In genomic region chr5:10581867-10582511, GRCh38 we compare ENCODE assay signal across 12 cellular contexts. TPM values are rescaled to one million over a fixed set of nuclear protein-coding genes. Genes with fewer than 3 reads are reported as not detected.
DNase-seq lines count a peak whose midpoint lies in the region; ATAC-seq and TF ChIP-seq lines count a peak whose summit lies in the region.
"Had no signal": no experiment of that assay in that cellular context is flagged by ENCODE, and none has a peak within 500 bp of the region (broad histone marks: within the 10 kb centered on the region; RNA-seq: fewer than 3 reads in every experiment).

No MANE protein-coding gene starts in this region.

- H2AFZ ChIP-seq in smooth muscle cell (ENCODE audit: low read depth): no peak overlapping the region

- H3K27me3 ChIP-seq in BLaER1 (no peaks in the 10 kb centered on the region), brain microvascular endothelial cell (replicated peaks) (no peaks in the 10 kb centered on the region), smooth muscle cell (ENCODE audit: low read depth) (no peaks in the 10 kb centered on the region), sigmoid colon (peaks cover 0 to 13% (median 0%) of the 10 kb centered on the region in 3 donors)
- H3K27me3 ChIP-seq: colonic mucosa had no signal

- H3F3A ChIP-seq in smooth muscle cell (ENCODE audit: low read depth): no peaks in the 10 kb centered on the region

- peaks cover 100% of the 10 kb centered on the region for H4K20me1 ChIP-seq in BLaER1
- H4K20me1 ChIP-seq in smooth muscle cell (ENCODE audit: low read depth): no peaks in the 10 kb centered on the region

- TF ChIP-seq CTCF in brain microvascular endothelial cell (IDR thresholded peaks at IDR 0.05; ENCODE audit: low read depth, low read length, missing control alignments) (no peak), smooth muscle cell (IDR thresholded peaks at IDR 0.05; ENCODE audit: borderline replicate concordance, insufficient read depth, poor library complexity, severe bottlenecking) (no peak), sigmoid colon (IDR thresholded peaks at IDR 0.05) (no peak)

- in situ Hi-C loops in brain microvascular endothelial cell (cut with HindIII; ENCODE audit: low pct_ligation_motif_present, low sequenced_read_pairs): no loop called here

- peaks cover 8% of the 10 kb centered on the region for H3K79me2 ChIP-seq in smooth muscle cell (ENCODE audit: low read depth)

- H3K4me3 ChIP-seq in BLaER1 (no peak overlapping the region), brain microvascular endothelial cell (ENCODE audit: low read depth, low read length) (no peak overlapping the region), smooth muscle cell (no peak overlapping the region), sigmoid colon (no peak overlapping the region)
- H3K4me3 ChIP-seq: colonic mucosa had no signal

- no peaks in the 10 kb centered on the region for H3K9me3 ChIP-seq in BLaER1
- no peaks in the 10 kb centered on the region for H3K9me3 ChIP-seq in smooth muscle cell (replicated peaks; ENCODE audit: low read depth)
- H3K9me3 ChIP-seq in sigmoid colon: no peaks in the 10 kb centered on the region
- H3K9me3 ChIP-seq: colonic mucosa had no signal

- H3K9ac ChIP-seq in BLaER1 (no peak overlapping the region), smooth muscle cell (ENCODE audit: low read depth) (no peak overlapping the region)

- TF ChIP-seq EP300 in sigmoid colon (IDR thresholded peaks at IDR 0.05): no peak

- 64% methylated on average over 7 of the region's 7 CpGs for WGBS in smooth muscle cell (ENCODE audit: low lambda C conversion rate)
- WGBS in sigmoid colon, 2 donors: 74 to 86% methylated on average over 7 of the region's 7 CpGs

- H3K4me1 ChIP-seq in BLaER1: peaks cover 98% of the 10 kb centered on the region
- no peaks in the 10 kb centered on the region for H3K4me1 ChIP-seq in smooth muscle cell (ENCODE audit: low read depth)
- H3K4me1 ChIP-seq in sigmoid colon: peaks cover 0 to 7% (median 0%) of the 10 kb centered on the region in 4 donors
- H3K4me1 ChIP-seq: colonic mucosa had no signal

- intact Hi-C loops in sciatic nerve (cut with DNase I): no loop called here
- intact Hi-C loops in sigmoid colon (cut with DNase I): no loop called here

- TF ChIP-seq POLR2A in sigmoid colon (IDR thresholded peaks at IDR 0.05): no peak

- H3K36me3 ChIP-seq in BLaER1 (peaks cover 23% of the 10 kb centered on the region), brain microvascular endothelial cell (replicated peaks) (no peaks in the 10 kb centered on the region), smooth muscle cell (ENCODE audit: low read depth) (no peaks in the 10 kb centered on the region), sigmoid colon (no peaks in the 10 kb centered on the region)
- H3K36me3 ChIP-seq: colonic mucosa had no signal

- ATAC-seq in sciatic nerve: peak; percentile 71

- peak; percentile 79 for DNase-seq in NCI-H446 treated with DMSO at 0.1 percent for 48 hours (lab: John Stamatoyannopoulos, UW)
- peak; percentile 46 for DNase-seq in fibroblast of peridontal ligament (ENCODE audit: extremely low read depth)
- no peak for DNase-seq in sciatic nerve (ENCODE audit: low spot score)
- DNase-seq in ureter (ENCODE audit: low spot score): no peak
- DNase-seq in brain microvascular endothelial cell: no peak
- DNase-seq in smooth muscle cell (lab: John Stamatoyannopoulos, UW; ENCODE audit: unreplicated experiment): no peak
- DNase-seq in sigmoid colon: no peak
- DNase-seq: colonic mucosa, NCI-H510A treated with DMSO at 0.1 percent for 48 hours, SHP77 had no signal

- H3K27ac ChIP-seq in BLaER1 (0 out of 2 replicates have a peak overlapping the region, but pooled peaks have one; percentile 18), brain microvascular endothelial cell (no peak overlapping the region), smooth muscle cell (ENCODE audit: low read depth) (no peak overlapping the region), sigmoid colon (no peak overlapping the region)
- H3K27ac ChIP-seq: C4-2B, colonic mucosa had no signal

- peak overlapping the region; percentile 68 for H3K4me2 ChIP-seq in BLaER1
- H3K4me2 ChIP-seq in smooth muscle cell: no peak overlapping the region

RNA-seq across cellular contexts. Expression of gene ANKRD33B, which starts 18.1 kb away (rescaled TPM):
- total RNA-seq in sciatic nerve: 22.6 TPM
- 3.3 TPM for total RNA-seq in ureter
- total RNA-seq in smooth muscle cell: 2.2 TPM in 2 replicates
- 1.1 and 1.2 TPM in 2 replicates for polyA plus RNA-seq in smooth muscle cell
- total RNA-seq in sigmoid colon: 1 to 10 TPM; 2.7 to 4.6 (median 3.6) TPM
- polyA plus RNA-seq in sigmoid colon: 1 to 10 TPM in 2 of 3 donors, under 1 TPM in 1; 0.23 to 2.1 (median 1.2) TPM

Comparison
In these comparisons a context has a peak if more than half of its experiments do, and no peak if none do; other contexts are left out.
1. DNase-seq: peak in NCI-H446 treated with DMSO at 0.1 percent for 48 hours (single experiment) and fibroblast of peridontal ligament (single experiment); none in sciatic nerve (single experiment), ureter (single experiment), brain microvascular endothelial cell (single experiment), smooth muscle cell (single experiment) and sigmoid colon (single experiment).